1 cellular context compared by ENCODE assay signal in genomic region chr22:31815383-31815814, GRCh38.
TF ChIP-seq lines count a peak whose summit lies in the region.

No MANE protein-coding gene starts in this region.

TF ChIP-seq in liver, 16 proteins besides CTCF, POLR2A, EP300 and RAD21 (continued from another document):
- TF ChIP-seq, protein P1, sequence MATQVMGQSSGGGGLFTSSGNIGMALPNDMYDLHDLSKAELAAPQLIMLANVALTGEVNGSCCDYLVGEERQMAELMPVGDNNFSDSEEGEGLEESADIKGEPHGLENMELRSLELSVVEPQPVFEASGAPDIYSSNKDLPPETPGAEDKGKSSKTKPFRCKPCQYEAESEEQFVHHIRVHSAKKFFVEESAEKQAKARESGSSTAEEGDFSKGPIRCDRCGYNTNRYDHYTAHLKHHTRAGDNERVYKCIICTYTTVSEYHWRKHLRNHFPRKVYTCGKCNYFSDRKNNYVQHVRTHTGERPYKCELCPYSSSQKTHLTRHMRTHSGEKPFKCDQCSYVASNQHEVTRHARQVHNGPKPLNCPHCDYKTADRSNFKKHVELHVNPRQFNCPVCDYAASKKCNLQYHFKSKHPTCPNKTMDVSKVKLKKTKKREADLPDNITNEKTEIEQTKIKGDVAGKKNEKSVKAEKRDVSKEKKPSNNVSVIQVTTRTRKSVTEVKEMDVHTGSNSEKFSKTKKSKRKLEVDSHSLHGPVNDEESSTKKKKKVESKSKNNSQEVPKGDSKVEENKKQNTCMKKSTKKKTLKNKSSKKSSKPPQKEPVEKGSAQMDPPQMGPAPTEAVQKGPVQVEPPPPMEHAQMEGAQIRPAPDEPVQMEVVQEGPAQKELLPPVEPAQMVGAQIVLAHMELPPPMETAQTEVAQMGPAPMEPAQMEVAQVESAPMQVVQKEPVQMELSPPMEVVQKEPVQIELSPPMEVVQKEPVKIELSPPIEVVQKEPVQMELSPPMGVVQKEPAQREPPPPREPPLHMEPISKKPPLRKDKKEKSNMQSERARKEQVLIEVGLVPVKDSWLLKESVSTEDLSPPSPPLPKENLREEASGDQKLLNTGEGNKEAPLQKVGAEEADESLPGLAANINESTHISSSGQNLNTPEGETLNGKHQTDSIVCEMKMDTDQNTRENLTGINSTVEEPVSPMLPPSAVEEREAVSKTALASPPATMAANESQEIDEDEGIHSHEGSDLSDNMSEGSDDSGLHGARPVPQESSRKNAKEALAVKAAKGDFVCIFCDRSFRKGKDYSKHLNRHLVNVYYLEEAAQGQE (IDR thresholded peaks at IDR 0.05), result peak; percentile 33
- peak; percentile 23 for TF ChIP-seq FOXA2 (IDR thresholded peaks at IDR 0.05)
- TF ChIP-seq, protein P2, sequence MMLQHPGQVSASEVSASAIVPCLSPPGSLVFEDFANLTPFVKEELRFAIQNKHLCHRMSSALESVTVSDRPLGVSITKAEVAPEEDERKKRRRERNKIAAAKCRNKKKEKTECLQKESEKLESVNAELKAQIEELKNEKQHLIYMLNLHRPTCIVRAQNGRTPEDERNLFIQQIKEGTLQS (IDR thresholded peaks at IDR 0.05), result peak; percentile 84
TF ChIP-seq in liver: peak in this region for 13; not testable (repeated sequence) for 3.
